In genomic region chr17:50150354-50151040, GRCh38 we compare ENCODE assay signal across 8 cellular contexts. TPM values are rescaled to one million over a fixed set of nuclear protein-coding genes. Genes with fewer than 3 reads are reported as not detected.
DNase-seq lines count a peak whose midpoint lies in the region; ATAC-seq and TF ChIP-seq lines count a peak whose summit lies in the region.

A gene with protein sequence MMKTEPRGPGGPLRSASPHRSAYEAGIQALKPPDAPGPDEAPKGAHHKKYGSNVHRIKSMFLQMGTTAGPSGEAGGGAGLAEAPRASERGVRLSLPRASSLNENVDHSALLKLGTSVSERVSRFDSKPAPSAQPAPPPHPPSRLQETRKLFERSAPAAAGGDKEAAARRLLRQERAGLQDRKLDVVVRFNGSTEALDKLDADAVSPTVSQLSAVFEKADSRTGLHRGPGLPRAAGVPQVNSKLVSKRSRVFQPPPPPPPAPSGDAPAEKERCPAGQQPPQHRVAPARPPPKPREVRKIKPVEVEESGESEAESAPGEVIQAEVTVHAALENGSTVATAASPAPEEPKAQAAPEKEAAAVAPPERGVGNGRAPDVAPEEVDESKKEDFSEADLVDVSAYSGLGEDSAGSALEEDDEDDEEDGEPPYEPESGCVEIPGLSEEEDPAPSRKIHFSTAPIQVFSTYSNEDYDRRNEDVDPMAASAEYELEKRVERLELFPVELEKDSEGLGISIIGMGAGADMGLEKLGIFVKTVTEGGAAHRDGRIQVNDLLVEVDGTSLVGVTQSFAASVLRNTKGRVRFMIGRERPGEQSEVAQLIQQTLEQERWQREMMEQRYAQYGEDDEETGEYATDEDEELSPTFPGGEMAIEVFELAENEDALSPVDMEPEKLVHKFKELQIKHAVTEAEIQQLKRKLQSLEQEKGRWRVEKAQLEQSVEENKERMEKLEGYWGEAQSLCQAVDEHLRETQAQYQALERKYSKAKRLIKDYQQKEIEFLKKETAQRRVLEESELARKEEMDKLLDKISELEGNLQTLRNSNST (minus strand): TSS chr17:50150677. CDS start chr17:50150513, 164 bp downstream.

- peak within 1 kb of the TSS; percentile 100 for H3K4me3 ChIP-seq in SK-N-MC
- peak within 1 kb of the TSS; percentile 77 for H3K4me3 ChIP-seq in fibroblast of mammary gland (ENCODE audit: control insufficient read depth, low read depth, low read length)

- H3K27ac ChIP-seq in SK-N-MC, result peak within 1 kb of the TSS; percentile 89

- no peaks in the 10 kb centered on the region for H3K9me3 ChIP-seq in SK-N-MC (ENCODE audit: low read depth, low read length)

- H3K36me3 ChIP-seq in SK-N-MC (ENCODE audit: insufficient read depth, low read length), result peaks cover 1% of the 10 kb centered on the region; the same call in 1 of the 2 replicates

- peak; percentile 2 for ATAC-seq in GM19324 (IDR thresholded peaks at IDR 0.05; ENCODE audit: low FRiP score, unreplicated experiment)
- no peak for ATAC-seq in HG02852 (IDR thresholded peaks at IDR 0.05; ENCODE audit: unreplicated experiment)
- no peak for ATAC-seq in HG02973 (IDR thresholded peaks at IDR 0.05; ENCODE audit: unreplicated experiment)

- peak within 1 kb of the TSS; percentile 91 for H3K9ac ChIP-seq in SK-N-MC (ENCODE audit: insufficient read length)

- DNase-seq in SK-N-MC (ENCODE audit: low read depth, low spot score), result no peak
- DNase-seq in fibroblast of mammary gland (ENCODE audit: low read depth), result no peak
- no peak for DNase-seq in occipital lobe (lab: John Stamatoyannopoulos, UW)
- no peak for DNase-seq in effector CD4-positive, alpha-beta T cell
- no peak for DNase-seq in GM20000 (ENCODE audit: low spot score)

- TF ChIP-seq CTCF in fibroblast of mammary gland (conservative IDR thresholded peaks at IDR 0.05; ENCODE audit: control insufficient read depth, insufficient read depth, low read depth, low read length) (no peak), GM20000 (IDR thresholded peaks at IDR 0.05; ENCODE audit: extremely low read depth, missing control alignments) (no peak)

RNA-seq across cellular contexts. Expression of the gene that starts here (rescaled TPM):
- 69.9 TPM for total RNA-seq in occipital lobe
